In genomic region chr19:4867534-4868285, GRCh38 we compare ENCODE assay signal across 8 cellular contexts. TPM values are rescaled to one million over a fixed set of nuclear protein-coding genes. Genes with fewer than 3 reads are reported as not detected.
A peak's percentile ranks its signal among the peaks of the same experiment; 100 is the strongest.
DNase-seq lines count a peak whose midpoint lies in the region; ATAC-seq, FAIRE-seq and TF ChIP-seq lines count a peak whose summit lies in the region.

TSS of gene PLIN3 (minus strand) at chr19:4867667. CDS start at chr19:4861394, 6,273 bp downstream.

- peaks cover 8% of the 10 kb centered on the region for H3K36me3 ChIP-seq in OCI-LY7 (ENCODE audit: insufficient read depth, low read length)
- H3K36me3 ChIP-seq in endothelial cell of umbilical vein (ENCODE audit: control insufficient read depth in 2 of 2, extremely low read depth in 1 of 2, insufficient read depth in 2 of 2, low read length in 2 of 2) = no peaks in the 10 kb centered on the region

- H3K4me2 ChIP-seq in OCI-LY7 (ENCODE audit: low read length) (peak within 1 kb of the TSS; percentile 92), endothelial cell of umbilical vein (ENCODE audit: insufficient read depth, low read length) (peak within 1 kb of the TSS; percentile 61)

- peak within 1 kb of the TSS; percentile 88 for H3K4me3 ChIP-seq in AG04449 (ENCODE audit: low read depth, low read length)
- peak within 1 kb of the TSS; percentile 78 for H3K4me3 ChIP-seq in OCI-LY7 (ENCODE audit: low read depth, low read length, poor library complexity, severe bottlenecking)
- peak within 1 kb of the TSS; percentile 70 to 95 (median 92) for H3K4me3 ChIP-seq in endothelial cell of umbilical vein (replicated peaks in 1 of 3; ENCODE audit: insufficient read depth in 1 of 3, low read depth in 1 of 3, low read length in 3 of 3)

- no peaks in the 10 kb centered on the region for H3K9me2 ChIP-seq in OCI-LY7 (ENCODE audit: insufficient read depth, low read length)

- no peaks in the 10 kb centered on the region for H4K20me1 ChIP-seq in OCI-LY7 (ENCODE audit: insufficient read depth, low read length)
- no peaks in the 10 kb centered on the region for H4K20me1 ChIP-seq in endothelial cell of umbilical vein (replicated peaks; ENCODE audit: control insufficient read depth, extremely low read depth, insufficient read depth, low read length)

- BruUV-seq in OCI-LY7 (replicated peaks; lab: Mats Ljungman, UMichigan) (no TSS peak), endothelial cell of umbilical vein (replicated peaks; lab: Mats Ljungman, UMichigan) (TSS peak; percentile 19)

- H3K4me1 ChIP-seq in OCI-LY7 (ENCODE audit: insufficient read depth, low read length, poor library complexity, severe bottlenecking) (peaks cover 51% of the 10 kb centered on the region), endothelial cell of umbilical vein (ENCODE audit: control insufficient read depth, extremely low read depth, insufficient read depth, low read length) (peaks cover 6% of the 10 kb centered on the region)

- H3K27ac ChIP-seq in OCI-LY7 (ENCODE audit: low read depth, low read length, poor library complexity, severe bottlenecking) (peak within 1 kb of the TSS; percentile 63), endothelial cell of umbilical vein (ENCODE audit: insufficient read depth, low read depth, low read length) (peak within 1 kb of the TSS; percentile 49)

- intact Hi-C loops in OCI-LY7 (cut with micrococcal nuclease; ENCODE audit: unreplicated experiment) = loop anchor here (10.0 kb wide), 1 partner anchor 97 kb away; the partner anchor contains the start of gene KDM4B
- intact Hi-C loops in endothelial cell of umbilical vein (cut with micrococcal nuclease) = loop anchor here (1.0 to 5.0 kb wide), 3 partner anchors 43 to 145 kb away; partner anchors contain the start of gene DPP9

- FAIRE-seq in endothelial cell of umbilical vein (lab: Jason Lieb, UNC) = peak; percentile 97

- POLR2A ChIA-PET in AG04449 (lab: Yijun Ruan, JAX) (interaction anchor here (0.6 to 4.1 kb wide), 12 partner anchors 9 to 169 kb away, joined by 3 to 23 read pairs (median 3); partner anchors contain the start of genes FEM1A and KDM4B), OCI-LY7 (lab: Charles Lee) (interaction anchor here (0.6 to 1.8 kb wide), 4 partner anchors 8 to 735 kb away, joined by 3 read pairs; no protein-coding TSS in a partner anchor), endothelial cell of umbilical vein (lab: Charles Lee) (interaction anchor here (0.6 to 1.3 kb wide), 4 partner anchors 45 to 150 kb away, joined by 3 to 8 read pairs (median 4); partner anchors contain the start of gene KDM4B)

- DNase-seq in AG04449 (ENCODE audit: low read depth, low spot score) (peak; percentile 59), OCI-LY7 (ENCODE audit: low spot score) (peak; percentile 95), endothelial cell of umbilical vein (ENCODE audit: low read depth, low spot score) (peak; percentile 98), middle frontal gyrus (ENCODE audit: extremely low spot score, low spot score) (peak; percentile 53)
- DNase-seq in activated CD8-positive, alpha-beta memory T cell treated with anti-CD3 and anti-CD28 coated beads, Interleukin-2, amount 50 U/mL, for 48 hours = peak; percentile 98
- DNase-seq in stimulated activated CD8-positive, alpha-beta memory T cell treated with anti-CD3 and anti-CD28 coated beads, Interleukin-15, amount 100 ng/mL, for 48 hours (ENCODE audit: low read depth in 2 of 2) = peak; percentile 83 to 88

- peak within 1 kb of the TSS; percentile 70 for H3K9ac ChIP-seq in endothelial cell of umbilical vein (replicated peaks; ENCODE audit: extremely low read depth, insufficient read depth, low read length)

- no peak for TF ChIP-seq CTCF in AG04449 (IDR thresholded peaks at IDR 0.05; ENCODE audit: insufficient read depth, low read length, missing control alignments)
- no peak for TF ChIP-seq CTCF in OCI-LY7 (conservative IDR thresholded peaks at IDR 0.05; ENCODE audit: low read length)
- no peak for TF ChIP-seq CTCF in endothelial cell of umbilical vein (IDR thresholded peaks at IDR 0.05; ENCODE audit: extremely low read depth in 1 of 2, insufficient read depth in 1 of 2, low read depth in 1 of 2, low read length in 2 of 2)

- H3K9me3 ChIP-seq in OCI-LY7 (ENCODE audit: low read length) = no peaks in the 10 kb centered on the region
- H3K9me3 ChIP-seq in endothelial cell of umbilical vein (replicated peaks; ENCODE audit: control insufficient read depth, insufficient read depth, low read length) = no peaks in the 10 kb centered on the region

- dilution Hi-C loops in endothelial cell of umbilical vein (cut with MboI; ENCODE audit: extremely low pct_ligation_motif_present, low sequenced_read_pairs) = no loop called here

- no peaks in the 10 kb centered on the region for H3K9me1 ChIP-seq in endothelial cell of umbilical vein (replicated peaks; ENCODE audit: control insufficient read depth, extremely low read depth, insufficient read depth, low read length)

- TF ChIP-seq POLR2A in endothelial cell of umbilical vein (IDR thresholded peaks at IDR 0.05; ENCODE audit: low read depth, low read length) = peak; percentile 43

- ATAC-seq in GM18520 (IDR thresholded peaks at IDR 0.05; ENCODE audit: unreplicated experiment) = peak; percentile 69
- ATAC-seq in HG03135 (IDR thresholded peaks at IDR 0.05; ENCODE audit: unreplicated experiment) = peak; percentile 73

- H3K27me3 ChIP-seq in endothelial cell of umbilical vein (ENCODE audit: control insufficient read depth in 2 of 2, insufficient read depth in 2 of 2, low read length in 2 of 2) = no peaks in the 10 kb centered on the region

- H3K79me2 ChIP-seq in OCI-LY7 (ENCODE audit: insufficient read depth, low read depth, low read length) (peaks cover 34% of the 10 kb centered on the region), endothelial cell of umbilical vein (ENCODE audit: control insufficient read depth, insufficient read depth, low read length) (peaks cover 31% of the 10 kb centered on the region)

- H2AFZ ChIP-seq in OCI-LY7 (ENCODE audit: low read length) = peak within 1 kb of the TSS; percentile 31; the same call in 1 of the 2 replicates
- H2AFZ ChIP-seq in endothelial cell of umbilical vein (ENCODE audit: low read depth, low read length) = peak within 1 kb of the TSS; percentile 77

- CTCF ChIA-PET in AG04449 (lab: Yijun Ruan, JAX) (interaction anchor here (0.8 to 11.6 kb wide), 10 partner anchors 14 to 163 kb away, joined by 3 to 129 read pairs (median 6); partner anchors contain the start of gene FEM1A), OCI-LY7 (lab: Charles Lee; ENCODE audit: unreplicated experiment) (interaction anchor here (0.6 to 0.7 kb wide), 2 partner anchors 74 to 76 kb away, joined by 3 read pairs; partner anchors contain the start of gene FEM1A), endothelial cell of umbilical vein (lab: Charles Lee) (interaction anchor here (0.6 to 11.1 kb wide), 13 partner anchors 8 to 669 kb away, joined by 3 to 176 read pairs (median 4); partner anchors contain the start of genes FEM1A and UHRF1)

TF ChIP-seq in endothelial cell of umbilical vein, 7 proteins besides CTCF, POLR2A, EP300 and RAD21:
- TF ChIP-seq MYC (IDR thresholded peaks at IDR 0.05; ENCODE audit: low read depth, low read length) (no peak), JUN (IDR thresholded peaks at IDR 0.05; ENCODE audit: borderline replicate concordance, insufficient read depth, insufficient read length, low read depth) (no peak), POLR2AphosphoS5 (IDR thresholded peaks at IDR 0.05; ENCODE audit: insufficient read depth, low read depth, low read length) (peak; percentile 56), MAX (IDR thresholded peaks at IDR 0.05; ENCODE audit: insufficient read depth, insufficient read length) (no peak), EZH2 (IDR thresholded peaks at IDR 0.05; ENCODE audit: borderline replicate concordance, low read depth, low read length, severe bottlenecking) (no peak)

RNA-seq across cellular contexts. Expression of gene PLIN3, which starts in this region (rescaled TPM):
- 81.3 and 95.7 TPM in 2 replicates for total RNA-seq in OCI-LY7 (2014; rRNA removed; shearing (Covaris generic))
- total RNA-seq in OCI-LY7 (2022) (115 TPM in 2 replicates), endothelial cell of umbilical vein (76.8 and 77.9 TPM in 2 replicates)
- polyA plus RNA-seq in endothelial cell of umbilical vein = 88.9 and 90.0 TPM in 2 replicates
- polyA plus RNA-seq in endothelial cell of umbilical vein (2011; cell fraction: cytosol; rRNA removed) = 57.6 and 69.6 TPM in 2 replicates
- 21.7 and 23.4 TPM in 2 replicates for polyA plus RNA-seq in endothelial cell of umbilical vein (2011; cell fraction: nucleus; rRNA removed)
- 72.7 and 91.1 TPM in 2 replicates for polyA plus RNA-seq in endothelial cell of umbilical vein (2012)
- polyA minus RNA-seq in endothelial cell of umbilical vein = 46.3 and 69.7 TPM in 2 replicates
- 93.0 TPM for polyA minus RNA-seq in endothelial cell of umbilical vein (2011; cell fraction: cytosol; rRNA and poly(A)+ RNA removed)
- polyA minus RNA-seq in endothelial cell of umbilical vein (2011; cell fraction: nucleus; rRNA and poly(A)+ RNA removed) = 17.7 and 24.2 TPM in 2 replicates

Comparison
In these comparisons a context has a peak if more than half of its experiments do, and no peak if none do; other contexts are left out.
1. Peak in every context shown above with its lines: DNase-seq, ATAC-seq, H3K4me3 ChIP-seq and H3K27ac ChIP-seq.